ENCODE assay signal across 10 cellular contexts in the genomic region with DNA sequence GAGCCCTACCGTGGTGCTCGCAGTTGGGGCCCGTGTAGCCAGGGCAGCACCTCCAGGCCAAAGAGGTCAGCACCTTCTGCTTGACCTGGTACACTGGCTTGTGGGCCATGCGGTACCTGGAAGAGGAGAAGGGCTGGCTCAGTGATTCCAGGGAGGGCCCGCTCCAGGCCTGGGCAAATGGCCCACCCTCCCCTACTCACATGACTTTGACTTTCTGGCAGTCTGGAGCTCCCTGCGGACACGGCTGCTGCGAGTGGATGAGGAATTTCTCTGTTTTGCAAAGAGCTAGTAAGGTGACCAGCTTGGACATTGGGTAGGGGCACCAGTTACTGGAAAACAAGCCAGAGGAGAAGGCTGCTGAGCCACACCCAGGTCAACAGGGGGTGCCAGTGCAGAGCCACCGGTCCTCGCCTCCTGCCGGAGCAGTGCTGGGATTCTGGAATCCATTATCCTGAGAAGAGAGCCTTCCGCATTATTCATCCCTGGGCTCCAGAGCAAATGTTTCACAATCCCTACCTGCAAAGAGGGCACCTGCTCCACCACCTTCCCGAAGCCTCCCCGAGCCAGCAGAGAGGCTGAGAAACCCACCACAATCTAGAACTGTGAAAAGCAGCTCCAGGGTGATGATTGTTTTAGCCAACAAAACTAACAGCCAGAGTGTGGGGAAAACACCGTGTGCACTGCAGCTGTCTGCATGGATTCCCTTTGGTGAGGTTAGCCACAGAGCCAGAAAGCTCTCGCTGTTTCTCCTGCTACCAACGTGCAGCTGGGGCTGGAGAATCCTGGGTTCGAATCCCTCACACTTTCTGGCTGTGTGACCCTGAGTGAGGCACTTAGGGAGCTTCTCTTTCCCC. TPM values are rescaled to one million over a fixed set of nuclear protein-coding genes. Genes with fewer than 3 reads are reported as not detected.
DNase-seq lines count a peak whose midpoint lies in the region; ATAC-seq and TF ChIP-seq lines count a peak whose summit lies in the region.
"Had no signal": no experiment of that assay in that cellular context is flagged by ENCODE, and none has a peak within 500 bp of the region (broad histone marks: within the 10 kb centered on the region; RNA-seq: fewer than 3 reads in every experiment).

No MANE protein-coding gene starts in this region.

- H3K27ac Mint-ChIP-seq in activated CD4-positive, alpha-beta memory T cell treated with anti-CD3 and anti-CD28 coated beads, Interleukin-2, amount 10 ng/mL, durations not matched to agents 7 days and 5 days, result no peak overlapping the region

- TF ChIP-seq POLR2A in sigmoid colon (IDR thresholded peaks at IDR 0.05), result no peak

- no peak for TF ChIP-seq EP300 in sigmoid colon (IDR thresholded peaks at IDR 0.05)

- no peaks in the 10 kb centered on the region for H3K36me3 ChIP-seq in cardiac muscle cell
- H3K36me3 ChIP-seq in sigmoid colon, result no peaks in the 10 kb centered on the region
- H3K36me3 ChIP-seq: Peyer's patch had no signal

- TF ChIP-seq CTCF in GM12872 (IDR thresholded peaks at IDR 0.05; ENCODE audit: insufficient read depth, low read depth, low read length), result 0 out of 3 replicates have a peak, but pooled peaks have one; percentile 13
- peak; percentile 37 for TF ChIP-seq CTCF in cardiac muscle cell (IDR thresholded peaks at IDR 0.05; ENCODE audit: low read depth, low read length)
- no peak for TF ChIP-seq CTCF in sigmoid colon (IDR thresholded peaks at IDR 0.05)

- peak; percentile 70 for ATAC-seq in SK-N-SH treated with all-trans-retinoic acid at 6 μM for 48 hours
- no peak for ATAC-seq in HG02642 (IDR thresholded peaks at IDR 0.05; ENCODE audit: poor library complexity, unreplicated experiment)

- H3K27me3 Mint-ChIP-seq in activated CD4-positive, alpha-beta memory T cell treated with anti-CD3 and anti-CD28 coated beads, Interleukin-2, amount 10 ng/mL, durations not matched to agents 7 days and 5 days, result peaks cover 5% of the 10 kb centered on the region

- H3K9me3 Mint-ChIP-seq in activated CD4-positive, alpha-beta memory T cell treated with anti-CD3 and anti-CD28 coated beads, Interleukin-2, amount 10 ng/mL, durations not matched to agents 7 days and 5 days, result peaks cover 2% of the 10 kb centered on the region

- H3K4me1 Mint-ChIP-seq in activated CD4-positive, alpha-beta memory T cell treated with anti-CD3 and anti-CD28 coated beads, Interleukin-2, amount 10 ng/mL, durations not matched to agents 7 days and 5 days, result peaks cover 27% of the 10 kb centered on the region

- H3K4me1 ChIP-seq in cardiac muscle cell (ENCODE audit: low read depth) (no peaks in the 10 kb centered on the region), sigmoid colon (peaks cover 0 to 23% (median 17%) of the 10 kb centered on the region in 4 donors)
- H3K4me1 ChIP-seq: Peyer's patch had no signal

- CTCF ChIA-PET in activated CD4-positive, alpha-beta memory T cell treated with anti-CD3 and anti-CD28 coated beads, Interleukin-2, amount 10 ng/mL, durations not matched to agents 7 days and 5 days (lab: Charles Lee), result interaction anchor here (0.8 kb wide), 1 partner anchor 21 kb away, joined by 3 read pairs; no protein-coding TSS in a partner anchor

- peaks cover 4% of the 10 kb centered on the region for H3K36me3 Mint-ChIP-seq in activated CD4-positive, alpha-beta memory T cell treated with anti-CD3 and anti-CD28 coated beads, Interleukin-2, amount 10 ng/mL, durations not matched to agents 7 days and 5 days (ENCODE audit: low read depth)

- POLR2A ChIA-PET in activated CD4-positive, alpha-beta memory T cell treated with anti-CD3 and anti-CD28 coated beads, Interleukin-2, amount 10 ng/mL, durations not matched to agents 7 days and 5 days (lab: Charles Lee), result interaction anchor here (1.2 to 1.9 kb wide), 2 partner anchors 21 to 23 kb away, joined by 3 to 5 read pairs; a partner anchor contains a TSS

- H3K4me3 ChIP-seq in cardiac muscle cell (no peak overlapping the region), sigmoid colon (no peak overlapping the region)
- H3K4me3 ChIP-seq: Peyer's patch had no signal

- intact Hi-C loops in sigmoid colon (cut with DNase I), result no loop called here

- H3K27me3 ChIP-seq in cardiac muscle cell (no peaks in the 10 kb centered on the region), sigmoid colon (peaks cover 0 to 16% (median 0%) of the 10 kb centered on the region in 3 donors)
- H3K27me3 ChIP-seq: Peyer's patch had no signal

- DNase-seq in cardiac muscle cell (ENCODE audit: low read depth in 1 of 2, low spot score in 1 of 2), result peak; percentile 33 to 65
- DNase-seq in sigmoid colon, result peak; percentile 65
- no peak for DNase-seq in NCI-H510A (lab: John Stamatoyannopoulos, UW)
- DNase-seq in activated CD4-positive, alpha-beta memory T cell treated with anti-CD3 and anti-CD28 coated beads, Interleukin-2, amount 10 ng/mL, durations not matched to agents 7 days and 5 days, result no peak
- no peak for DNase-seq in cortex of kidney (lab: John Stamatoyannopoulos, UW)
- DNase-seq: activated naive CD4-positive, alpha-beta T cell had no signal

- H3K27ac ChIP-seq in cardiac muscle cell (no peak overlapping the region), sigmoid colon (peak overlapping the region in 1 of 4 donors; percentile 5)
- H3K27ac ChIP-seq: Peyer's patch had no signal

- WGBS in sigmoid colon, 2 donors, result 73 to 76% methylated on average over 18 of the region's 18 CpGs

- H3K9me3 ChIP-seq in cardiac muscle cell (ENCODE audit: low read depth) (no peaks in the 10 kb centered on the region), sigmoid colon (no peaks in the 10 kb centered on the region)
- H3K9me3 ChIP-seq: Peyer's patch had no signal

- H3K4me3 Mint-ChIP-seq in activated CD4-positive, alpha-beta memory T cell treated with anti-CD3 and anti-CD28 coated beads, Interleukin-2, amount 10 ng/mL, durations not matched to agents 7 days and 5 days, result no peak overlapping the region

TF ChIP-seq in SK-N-SH treated with all-trans-retinoic acid at 6 μM for 48 hours, 23 proteins besides CTCF, POLR2A, EP300 and RAD21:
- TF ChIP-seq RARB (CRISPR knock-in tag; IDR thresholded peaks at IDR 0.05) (no peak), TOX (CRISPR knock-in tag; IDR thresholded peaks at IDR 0.05; ENCODE audit: borderline replicate concordance) (no peak), SNAI2 (CRISPR knock-in tag; IDR thresholded peaks at IDR 0.05) (no peak), ZFP3 (CRISPR knock-in tag; IDR thresholded peaks at IDR 0.05) (no peak), ZNF70 (CRISPR knock-in tag; IDR thresholded peaks at IDR 0.05) (no peak), ZNF8 (CRISPR knock-in tag; IDR thresholded peaks at IDR 0.05) (no peak), ZNF565 (CRISPR knock-in tag; conservative IDR thresholded peaks at IDR 0.05; ENCODE audit: low read depth) (no peak), OSR1 (CRISPR knock-in tag; IDR thresholded peaks at IDR 0.05) (no peak), ARNTL (CRISPR knock-in tag; IDR thresholded peaks at IDR 0.05; ENCODE audit: borderline replicate concordance, low read depth) (no peak), ZC3H10 (CRISPR knock-in tag; IDR thresholded peaks at IDR 0.05) (no peak)
- TF ChIP-seq, protein P1, sequence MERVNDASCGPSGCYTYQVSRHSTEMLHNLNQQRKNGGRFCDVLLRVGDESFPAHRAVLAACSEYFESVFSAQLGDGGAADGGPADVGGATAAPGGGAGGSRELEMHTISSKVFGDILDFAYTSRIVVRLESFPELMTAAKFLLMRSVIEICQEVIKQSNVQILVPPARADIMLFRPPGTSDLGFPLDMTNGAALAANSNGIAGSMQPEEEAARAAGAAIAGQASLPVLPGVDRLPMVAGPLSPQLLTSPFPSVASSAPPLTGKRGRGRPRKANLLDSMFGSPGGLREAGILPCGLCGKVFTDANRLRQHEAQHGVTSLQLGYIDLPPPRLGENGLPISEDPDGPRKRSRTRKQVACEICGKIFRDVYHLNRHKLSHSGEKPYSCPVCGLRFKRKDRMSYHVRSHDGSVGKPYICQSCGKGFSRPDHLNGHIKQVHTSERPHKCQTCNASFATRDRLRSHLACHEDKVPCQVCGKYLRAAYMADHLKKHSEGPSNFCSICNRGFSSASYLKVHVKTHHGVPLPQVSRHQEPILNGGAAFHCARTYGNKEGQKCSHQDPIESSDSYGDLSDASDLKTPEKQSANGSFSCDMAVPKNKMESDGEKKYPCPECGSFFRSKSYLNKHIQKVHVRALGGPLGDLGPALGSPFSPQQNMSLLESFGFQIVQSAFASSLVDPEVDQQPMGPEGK (CRISPR knock-in tag; IDR thresholded peaks at IDR 0.05; ENCODE audit: borderline replicate concordance), result no peak
- TF ChIP-seq, protein P2, sequence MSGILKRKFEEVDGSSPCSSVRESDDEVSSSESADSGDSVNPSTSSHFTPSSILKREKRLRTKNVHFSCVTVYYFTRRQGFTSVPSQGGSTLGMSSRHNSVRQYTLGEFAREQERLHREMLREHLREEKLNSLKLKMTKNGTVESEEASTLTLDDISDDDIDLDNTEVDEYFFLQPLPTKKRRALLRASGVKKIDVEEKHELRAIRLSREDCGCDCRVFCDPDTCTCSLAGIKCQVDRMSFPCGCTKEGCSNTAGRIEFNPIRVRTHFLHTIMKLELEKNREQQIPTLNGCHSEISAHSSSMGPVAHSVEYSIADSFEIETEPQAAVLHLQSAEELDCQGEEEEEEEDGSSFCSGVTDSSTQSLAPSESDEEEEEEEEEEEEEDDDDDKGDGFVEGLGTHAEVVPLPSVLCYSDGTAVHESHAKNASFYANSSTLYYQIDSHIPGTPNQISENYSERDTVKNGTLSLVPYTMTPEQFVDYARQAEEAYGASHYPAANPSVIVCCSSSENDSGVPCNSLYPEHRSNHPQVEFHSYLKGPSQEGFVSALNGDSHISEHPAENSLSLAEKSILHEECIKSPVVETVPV (CRISPR knock-in tag; IDR thresholded peaks at IDR 0.05), result no peak

RNA-seq across cellular contexts. Expression of a gene that starts 11.8 kb away (rescaled TPM):
- total RNA-seq in cardiac muscle cell (3.1 and 7.9 TPM in 2 replicates), sigmoid colon (10 to 100 TPM in 3 of 4 donors, 1 to 10 TPM in 1; 8.6 to 23.3 (median 14.1) TPM)
- polyA plus RNA-seq in cardiac muscle cell (7.3 and 7.4 TPM in 2 replicates), sigmoid colon (1 to 10 TPM in 2 of 3 donors, under 1 TPM in 1; 0.92 to 6.5 (median 1.8) TPM)
- total RNA-seq in activated CD4-positive, alpha-beta memory T cell treated with anti-CD3 and anti-CD28 coated beads, Interleukin-2, amount 10 ng/mL, durations not matched to agents 7 days and 5 days, result not detected

RNA-seq across cellular contexts. Expression of a gene that starts 12.8 kb away (rescaled TPM):
- total RNA-seq in cardiac muscle cell (3.0 and 7.9 TPM in 2 replicates), sigmoid colon (10 to 100 TPM; 24.2 to 55.0 (median 38.4) TPM)
- polyA plus RNA-seq in cardiac muscle cell (4.7 and 12.9 TPM in 2 replicates), sigmoid colon (10 to 100 TPM in 2 of 3 donors, 1 to 10 TPM in 1; 4.6 to 24.0 (median 11.4) TPM)
- total RNA-seq in activated CD4-positive, alpha-beta memory T cell treated with anti-CD3 and anti-CD28 coated beads, Interleukin-2, amount 10 ng/mL, durations not matched to agents 7 days and 5 days, result not detected

RNA-seq across cellular contexts. Expression of a gene that starts 22.7 kb away (rescaled TPM):
- total RNA-seq in cardiac muscle cell, result not detected in 2 replicates
- 0.40 TPM in 1 of 2 replicates, not detected in the other for polyA plus RNA-seq in cardiac muscle cell
- 10 to 100 TPM; 45.3 to 98.1 (median 67.1) TPM for total RNA-seq in sigmoid colon
- 100 to 1,000 TPM; 112 to 157 (median 118) TPM for polyA plus RNA-seq in sigmoid colon
- total RNA-seq in activated CD4-positive, alpha-beta memory T cell treated with anti-CD3 and anti-CD28 coated beads, Interleukin-2, amount 10 ng/mL, durations not matched to agents 7 days and 5 days, result not detected

Comparison
In these comparisons a context has a peak if more than half of its experiments do, and no peak if none do; other contexts are left out.
1. CTCF ChIP-seq: peak in GM12872 (single experiment) and cardiac muscle cell (single experiment); none in sigmoid colon (0 of 4).
2. DNase-seq: peak in cardiac muscle cell (2 of 2) and sigmoid colon (single experiment); none in NCI-H510A (single experiment), activated CD4-positive, alpha-beta memory T cell treated with anti-CD3 and anti-CD28 coated beads, Interleukin-2, amount 10 ng/mL, durations not matched to agents 7 days and 5 days (single experiment) and cortex of kidney (single experiment).
3. RNA of a gene that starts 22.7 kb away (total RNA-seq): 45.3 to 98.1 TPM in sigmoid colon; not detected in cardiac muscle cell and not detected in activated CD4-positive, alpha-beta memory T cell treated with anti-CD3 and anti-CD28 coated beads, Interleukin-2, amount 10 ng/mL, durations not matched to agents 7 days and 5 days; every median in the first group is over 10 times any median in the second.